ENCODE assay signal across 8 cellular contexts in genomic region chr21:34889537-34890257, GRCh38.
DNase-seq lines count a peak whose midpoint lies in the region; ATAC-seq and TF ChIP-seq lines count a peak whose summit lies in the region.

No MANE protein-coding gene starts in this region.

- H3K27me3 ChIP-seq in HUES64 (ENCODE audit: insufficient read depth, low read length) = peaks cover 93% of the 10 kb centered on the region

- peaks cover 24% of the 10 kb centered on the region for H3K4me1 Mint-ChIP-seq in progenitor cell of endocrine pancreas (ENCODE audit: low read depth)

- H3K27ac Mint-ChIP-seq in progenitor cell of endocrine pancreas = peak overlapping the region; percentile 81

- peak overlapping the region; percentile 69 for H3K9ac ChIP-seq in HUES64 (ENCODE audit: low read depth, low read length)

- H3K9me3 Mint-ChIP-seq in progenitor cell of endocrine pancreas (ENCODE audit: low read depth) = no peaks in the 10 kb centered on the region

- H3K27ac ChIP-seq in HUES64 (ENCODE audit: low read depth, low read length) (no peak overlapping the region), urinary bladder (ENCODE audit: low read depth) (peak overlapping the region; percentile 95)

- peak; percentile 86 for DNase-seq in DMS53 (lab: John Stamatoyannopoulos, UW)
- DNase-seq in SIG-M5 treated with dmso at 0.1 percent for 504 hours (lab: John Stamatoyannopoulos, UW; ENCODE audit: unreplicated experiment) = peak; percentile 70
- peak; percentile 80 for DNase-seq in activated naive CD4-positive, alpha-beta T cell treated with Interleukin-2 at 50 U/mL for 16 hours
- peak; percentile 92 for DNase-seq in Right ventricle myocardium inferior (ENCODE audit: missing footprints)
- peak; percentile 69 for DNase-seq in progenitor cell of endocrine pancreas (ENCODE audit: low spot score, unreplicated experiment)

- H3K4me1 ChIP-seq in HUES64 (ENCODE audit: insufficient read depth, low read length) = peaks cover 24% of the 10 kb centered on the region
- H3K4me1 ChIP-seq in urinary bladder (ENCODE audit: insufficient read depth) = no peaks in the 10 kb centered on the region

- ATAC-seq in GM21447 (IDR thresholded peaks at IDR 0.05; ENCODE audit: unreplicated experiment) = peak; percentile 44
- peak; percentile 82 for ATAC-seq in Right ventricle myocardium inferior

- no peaks in the 10 kb centered on the region for H3K36me3 Mint-ChIP-seq in progenitor cell of endocrine pancreas (ENCODE audit: insufficient read depth)

- H3K4me3 ChIP-seq in HUES64 (ENCODE audit: low read length) = peak overlapping the region; percentile 62
- peak overlapping the region; percentile 83 for H3K4me3 ChIP-seq in urinary bladder (ENCODE audit: low read depth, low read length)

- intact Hi-C loops in Right ventricle myocardium inferior (cut with DNase I) = loop anchor here (10.0 kb wide), 4 partner anchors 315 to 1045 kb away; no protein-coding TSS in a partner anchor

- peaks cover 72% of the 10 kb centered on the region for H3K27me3 Mint-ChIP-seq in progenitor cell of endocrine pancreas

- peak; percentile 96 for TF ChIP-seq CTCF in progenitor cell of endocrine pancreas (IDR thresholded peaks at IDR 0.05; ENCODE audit: unreplicated experiment)

- H3K9me3 ChIP-seq in HUES64 (ENCODE audit: insufficient read depth, low read depth, low read length) = no peaks in the 10 kb centered on the region

- H3K4me3 Mint-ChIP-seq in progenitor cell of endocrine pancreas (ENCODE audit: low read depth) = peak overlapping the region; percentile 84

- H3K36me3 ChIP-seq in HUES64 (ENCODE audit: insufficient read depth, low read length) (no peaks in the 10 kb centered on the region), urinary bladder (ENCODE audit: insufficient read depth) (no peaks in the 10 kb centered on the region)

- WGBS in HUES64 = under 1% methylated on average over 91 of the region's 91 CpGs
- whole genome bisulfite sequencing in urinary bladder = under 1% methylated on average over 91 of the region's 91 CpGs
